ENCODE assay signal across 12 cellular contexts in the genomic region with DNA sequence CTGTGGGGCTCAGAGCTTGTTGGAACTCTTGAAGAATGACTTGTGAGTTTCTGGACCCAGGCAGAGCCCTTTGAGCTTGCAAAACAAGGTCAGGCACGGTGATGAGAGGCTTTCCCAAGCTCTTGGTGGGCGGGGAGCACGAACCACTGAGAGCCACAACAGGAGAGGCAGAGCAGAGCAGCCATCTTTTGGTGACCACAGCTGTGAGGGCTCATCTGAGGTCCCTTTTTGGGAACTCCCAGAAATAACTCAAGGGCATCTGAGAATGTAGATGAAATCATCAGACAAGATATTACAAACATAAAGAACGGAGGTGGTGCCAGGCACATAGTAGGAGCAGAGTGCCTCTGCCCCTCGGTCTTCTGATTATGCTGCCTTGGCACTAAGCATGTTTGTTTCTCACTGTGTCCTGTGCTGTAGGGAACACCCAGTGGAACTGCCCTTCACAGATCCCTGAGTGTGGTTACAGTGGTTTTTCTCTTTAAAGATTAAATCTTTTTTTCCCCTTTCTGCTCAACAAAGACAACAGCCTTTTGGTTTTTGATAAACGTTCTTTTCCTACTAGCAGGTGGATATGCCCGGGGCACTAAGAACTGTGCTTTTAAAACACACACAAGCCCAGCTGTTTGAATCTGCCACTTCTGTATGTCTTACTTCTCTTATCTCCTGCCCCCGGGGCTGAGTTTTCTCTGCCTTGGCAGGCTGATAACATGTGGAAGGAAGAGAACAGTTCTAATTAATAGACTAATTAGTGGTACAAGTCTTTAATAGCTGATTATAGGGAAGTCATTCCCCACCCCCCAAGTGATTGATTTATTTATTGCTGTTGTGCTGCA. TPM values are rescaled to one million over a fixed set of nuclear protein-coding genes. Genes with fewer than 3 reads are reported as not detected.
DNase-seq lines count a peak whose midpoint lies in the region; ATAC-seq and TF ChIP-seq lines count a peak whose summit lies in the region.
"Had no signal": no experiment of that assay in that cellular context is flagged by ENCODE, and none has a peak within 500 bp of the region (broad histone marks: within the 10 kb centered on the region; RNA-seq: fewer than 3 reads in every experiment).

No MANE protein-coding gene starts in this region.

- H3K4me3 Mint-ChIP-seq in activated CD4-positive, alpha-beta T cell treated with anti-CD3 and anti-CD28 coated beads, Interleukin-2, amount 10 ng/mL, durations not matched to agents 7 days and 5 days, result peak overlapping the region; percentile 24
- no peak overlapping the region for H3K4me3 Mint-ChIP-seq in HFFc6

- H3K9me3 Mint-ChIP-seq in activated CD4-positive, alpha-beta T cell treated with anti-CD3 and anti-CD28 coated beads, Interleukin-2, amount 10 ng/mL, durations not matched to agents 7 days and 5 days, result peaks cover 2% of the 10 kb centered on the region
- H3K9me3 Mint-ChIP-seq in HFFc6, result no peaks in the 10 kb centered on the region

- WGBS in right cardiac atrium, result 26% methylated on average over 8 of the region's 8 CpGs

- peaks cover 7% of the 10 kb centered on the region for H3K4me1 ChIP-seq in right cardiac atrium (ENCODE audit: control insufficient read depth, insufficient read depth, low read length)

- CTCF ChIA-PET in activated CD4-positive, alpha-beta T cell treated with anti-CD3 and anti-CD28 coated beads, Interleukin-2, amount 10 ng/mL, durations not matched to agents 7 days and 5 days (lab: Charles Lee), result interaction anchor here (0.6 to 6.7 kb wide), 11 partner anchors 9 to 90 kb away, joined by 3 to 84 read pairs (median 6); no protein-coding TSS in a partner anchor

- no peaks in the 10 kb centered on the region for H3K27me3 Mint-ChIP-seq in activated CD4-positive, alpha-beta T cell treated with anti-CD3 and anti-CD28 coated beads, Interleukin-2, amount 10 ng/mL, durations not matched to agents 7 days and 5 days
- peaks cover 9% of the 10 kb centered on the region for H3K27me3 Mint-ChIP-seq in HFFc6 (ENCODE audit: insufficient read depth)

- peak in 1 of 2 donors; percentile 6 for ATAC-seq in right cardiac atrium
- ATAC-seq: body of pancreas, HCT116 had no signal

- H3K4me3 ChIP-seq in Jurkat, Clone E6-1 (ENCODE audit: low read length), result peak overlapping the region; percentile 38
- no peak overlapping the region for H3K4me3 ChIP-seq in right cardiac atrium (ENCODE audit: low read length)
- H3K4me3 ChIP-seq: body of pancreas had no signal

- peak overlapping the region; percentile 90 for H3K27ac Mint-ChIP-seq in activated CD4-positive, alpha-beta T cell treated with anti-CD3 and anti-CD28 coated beads, Interleukin-2, amount 10 ng/mL, durations not matched to agents 7 days and 5 days
- H3K27ac Mint-ChIP-seq in HFFc6, result no peak overlapping the region

- DNase-seq in CD1c-positive myeloid dendritic cell (ENCODE audit: extremely low spot score) (peak; percentile 46), right cardiac atrium (peak in 2 of 3 donors; percentile 61 to 65), C1 segment of cervical spinal cord (lab: John Stamatoyannopoulos, UW) (no peak), HFFc6 (no peak), NCI-H1436 (lab: John Stamatoyannopoulos, UW) (no peak), mesenteric fat pad (ENCODE audit: low spot score) (no peak)
- DNase-seq in Jurkat, Clone E6-1 (ENCODE audit: low read depth, low spot score), result peak; percentile 98
- DNase-seq in activated CD4-positive, alpha-beta T cell treated with anti-CD3 and anti-CD28 coated beads, Interleukin-2, amount 10 ng/mL, durations not matched to agents 7 days and 5 days, result peak; percentile 51
- DNase-seq: body of pancreas, NCI-H82 had no signal

- H3K27ac ChIP-seq in right cardiac atrium (ENCODE audit: low read length), result peak overlapping the region; percentile 33
- H3K27ac ChIP-seq: body of pancreas had no signal

- H3K9me3 ChIP-seq in right cardiac atrium (ENCODE audit: control insufficient read depth, low read length), result no peaks in the 10 kb centered on the region
- H3K9me3 ChIP-seq: body of pancreas had no signal

- H3K27me3 ChIP-seq in right cardiac atrium (ENCODE audit: control insufficient read depth, insufficient read depth), result no peaks in the 10 kb centered on the region
- H3K27me3 ChIP-seq: body of pancreas had no signal

- peaks cover 2% of the 10 kb centered on the region for H3K36me3 Mint-ChIP-seq in activated CD4-positive, alpha-beta T cell treated with anti-CD3 and anti-CD28 coated beads, Interleukin-2, amount 10 ng/mL, durations not matched to agents 7 days and 5 days (ENCODE audit: low read depth)
- no peaks in the 10 kb centered on the region for H3K36me3 Mint-ChIP-seq in HFFc6 (ENCODE audit: low read depth)

- no peak for TF ChIP-seq CTCF in HFFc6 (IDR thresholded peaks at IDR 0.05)

- POLR2A ChIA-PET in activated CD4-positive, alpha-beta T cell treated with anti-CD3 and anti-CD28 coated beads, Interleukin-2, amount 10 ng/mL, durations not matched to agents 7 days and 5 days (lab: Charles Lee), result interaction anchor here (0.7 kb wide), 1 partner anchor 9 kb away, joined by 3 read pairs; no protein-coding TSS in a partner anchor

- intact Hi-C loops in right cardiac atrium (cut with DNase I), result no loop called here

- peaks cover 72% of the 10 kb centered on the region for H3K4me1 Mint-ChIP-seq in activated CD4-positive, alpha-beta T cell treated with anti-CD3 and anti-CD28 coated beads, Interleukin-2, amount 10 ng/mL, durations not matched to agents 7 days and 5 days
- H3K4me1 Mint-ChIP-seq in HFFc6 (ENCODE audit: low read depth), result peaks cover 10% of the 10 kb centered on the region

RNA-seq across cellular contexts. Expression of a gene that starts 37.7 kb away (rescaled TPM):
- not detected for polyA plus RNA-seq in Jurkat, Clone E6-1 (2012; ENCODE audit: insufficient read depth, insufficient read length)
- under 1 TPM in 1 of 2 experiments, not detected in 1; 0.05 TPM for total RNA-seq in activated CD4-positive, alpha-beta T cell treated with anti-CD3 and anti-CD28 coated beads, Interleukin-2, amount 10 ng/mL, durations not matched to agents 7 days and 5 days
- 100 to 1,000 TPM in 3 of 4 donors, 10 to 100 TPM in 1; 81.8 to 170 (median 123) TPM for total RNA-seq in right cardiac atrium
- polyA plus RNA-seq in right cardiac atrium, result 87.4 TPM
- under 1 TPM; 0.31 to 0.60 (median 0.52) TPM for total RNA-seq in HFFc6 (2021; fragmentation: NEBNext Ultra II Directional; extraction: Animal tissue kit (Norgen Biotek cat#: 25700))
- total RNA-seq in mesenteric fat pad, result 45.5 TPM
- total RNA-seq: Daoy had no signal

Comparison
In these comparisons a context has a peak if more than half of its experiments do, and no peak if none do; other contexts are left out.
1. DNase-seq: peak in CD1c-positive myeloid dendritic cell (single experiment), Jurkat, Clone E6-1 (single experiment), activated CD4-positive, alpha-beta T cell treated with anti-CD3 and anti-CD28 coated beads, Interleukin-2, amount 10 ng/mL, durations not matched to agents 7 days and 5 days (single experiment) and right cardiac atrium (2 of 3); none in C1 segment of cervical spinal cord (0 of 14), HFFc6 (single experiment), NCI-H1436 (single experiment) and mesenteric fat pad (single experiment).
2. RNA of a gene that starts 37.7 kb away (total RNA-seq): 81.8 to 170 TPM in right cardiac atrium and 45.5 TPM in mesenteric fat pad (single experiment); 0.31 to 0.60 TPM in HFFc6 and 0.05 TPM in activated CD4-positive, alpha-beta T cell treated with anti-CD3 and anti-CD28 coated beads, Interleukin-2, amount 10 ng/mL, durations not matched to agents 7 days and 5 days; every median in the first group is over 10 times any median in the second.